Comparison of ENCODE assay signal across 17 cellular contexts in genomic region chr7:121433775-121434174, GRCh38. TPM values are rescaled to one million over a fixed set of nuclear protein-coding genes. Genes with fewer than 3 reads are reported as not detected.
DNase-seq lines count a peak whose midpoint lies in the region; ATAC-seq and TF ChIP-seq lines count a peak whose summit lies in the region.
"Had no signal": no experiment of that assay in that cellular context is flagged by ENCODE, and none has a peak within 500 bp of the region (broad histone marks: within the 10 kb centered on the region; RNA-seq: fewer than 3 reads in every experiment).

No MANE protein-coding gene starts in this region.

- DNase-seq in kidney glomerular epithelial cell (lab: John Stamatoyannopoulos, UW) (peak; percentile 23), NCI-H146 (lab: John Stamatoyannopoulos, UW) (no peak), gastrocnemius medialis (no peak), SHP77 (lab: John Stamatoyannopoulos, UW) (no peak)
- DNase-seq in effector memory CD4-positive, alpha-beta T cell: no peak
- DNase-seq: activated CD4-positive, alpha-beta T cell treated with anti-CD3 and anti-CD28 coated beads, Interleukin-2, amount 50 U/mL, for 4 hours; activated gamma-delta T cell treated with Interleukin-2 at 50 U/mL for 16 hours; MV-4-11; NCI-H446; sigmoid colon; T-helper 17 cell had no signal

- H3K36me3 ChIP-seq in gastrocnemius medialis: no peaks in the 10 kb centered on the region
- no peaks in the 10 kb centered on the region for H3K36me3 ChIP-seq in effector memory CD4-positive, alpha-beta T cell (ENCODE audit: control insufficient read depth, insufficient read depth, low read length)
- H3K36me3 ChIP-seq: sigmoid colon had no signal

- no peak for TF ChIP-seq POLR2A in gastrocnemius medialis (IDR thresholded peaks at IDR 0.05)

- H3K9me3 ChIP-seq in gastrocnemius medialis: no peaks in the 10 kb centered on the region
- no peaks in the 10 kb centered on the region for H3K9me3 ChIP-seq in effector memory CD4-positive, alpha-beta T cell (ENCODE audit: control insufficient read depth, low read length)
- H3K9me3 ChIP-seq: sigmoid colon had no signal

- H3K27me3 ChIP-seq in gastrocnemius medialis: no peaks in the 10 kb centered on the region
- H3K27me3 ChIP-seq in effector memory CD4-positive, alpha-beta T cell (replicated peaks; ENCODE audit: control insufficient read depth, insufficient read depth, low read length, poor library complexity, severe bottlenecking): no peaks in the 10 kb centered on the region
- H3K27me3 ChIP-seq: sigmoid colon had no signal

- intact Hi-C loops in gastrocnemius medialis (cut with DNase I; ENCODE audit: low total_unique reads): no loop called here

- no peak for TF ChIP-seq CTCF in gastrocnemius medialis (IDR thresholded peaks at IDR 0.05 in 4 of 5, conservative IDR thresholded peaks at IDR 0.05 in 1 of 5)

- in situ Hi-C loops in gastrocnemius medialis (cut with MboI; ENCODE audit: low sequenced_read_pairs in 4 of 4): no loop called here

- no peak overlapping the region for H3K4me3 ChIP-seq in gastrocnemius medialis
- H3K4me3 ChIP-seq in effector memory CD4-positive, alpha-beta T cell (ENCODE audit: insufficient read depth, low read depth, low read length, poor library complexity, severe bottlenecking): no peak overlapping the region
- H3K4me3 ChIP-seq: sigmoid colon had no signal

- H3K4me1 ChIP-seq in gastrocnemius medialis: peaks cover 5% of the 10 kb centered on the region in 2 donors
- H3K4me1 ChIP-seq in effector memory CD4-positive, alpha-beta T cell (ENCODE audit: control insufficient read depth, insufficient read depth, low read length, poor library complexity, severe bottlenecking): peaks cover 7% of the 10 kb centered on the region

- ATAC-seq in GM18907 (IDR thresholded peaks at IDR 0.05; ENCODE audit: unreplicated experiment) (peak; percentile 61), GM21619 (IDR thresholded peaks at IDR 0.05; ENCODE audit: unreplicated experiment) (peak; percentile 52), HG03064 (IDR thresholded peaks at IDR 0.05; ENCODE audit: low read depth, unreplicated experiment) (peak; percentile 63), gastrocnemius medialis (no peak)
- ATAC-seq: left lobe of liver; natural killer cell treated with Interleukin-12 subunit alpha and Interleukin-12 subunit beta and Interleukin-15 and Interleukin-18, amount 100 ng/mL, for 72 hours; Panc1; T-helper 17 cell had no signal

- H3K27ac ChIP-seq in gastrocnemius medialis: no peak overlapping the region
- H3K27ac ChIP-seq in effector memory CD4-positive, alpha-beta T cell (ENCODE audit: insufficient read depth, low read length, poor library complexity, severe bottlenecking): no peak overlapping the region
- H3K27ac ChIP-seq: sigmoid colon had no signal

RNA-seq across cellular contexts. Expression of gene FAM3C, which starts 37.7 kb away (rescaled TPM):
- 10 to 100 TPM in 3 of 4 donors, 1 to 10 TPM in 1; 9.7 to 17.5 (median 13.2) TPM for total RNA-seq in gastrocnemius medialis

Comparison
In these comparisons a context has a peak if more than half of its experiments do, and no peak if none do; other contexts are left out.
1. ATAC-seq: peak in GM18907 (single experiment), GM21619 (single experiment) and HG03064 (single experiment); none in gastrocnemius medialis (0 of 2).